8 cellular contexts compared by ENCODE assay signal in genomic region chr3:105369501-105370371, GRCh38.
DNase-seq lines count a peak whose midpoint lies in the region; ATAC-seq, FAIRE-seq and TF ChIP-seq lines count a peak whose summit lies in the region.

No MANE protein-coding gene starts in this region.

- H3K27ac ChIP-seq in cingulate gyrus (ENCODE audit: low read depth, low read length) (peak overlapping the region; percentile 95), layer of hippocampus (ENCODE audit: low read depth, low read length) (peak overlapping the region; percentile 94)

- no peaks in the 10 kb centered on the region for H3K27me3 ChIP-seq in layer of hippocampus (ENCODE audit: control insufficient read depth, insufficient read depth, low read length)

- ATAC-seq in HG02973 (IDR thresholded peaks at IDR 0.05; ENCODE audit: unreplicated experiment) = peak; percentile 6

- no peak for DNase-seq in GM13977 (ENCODE audit: low spot score)
- DNase-seq in NCI-H2029 (lab: John Stamatoyannopoulos, UW) = peak; percentile 62
- peak; percentile 31 for DNase-seq in UCSD-AML1 (lab: John Stamatoyannopoulos, UW; ENCODE audit: unreplicated experiment)
- DNase-seq in stimulated activated CD4-positive, alpha-beta T cell treated with anti-CD3 and anti-CD28 coated beads, Interleukin-4, amount 100 ng/mL, for 1 hour = peak; percentile 12

- FAIRE-seq in A204.1 (lab: Jason Lieb, UNC) = peak; percentile 77

- peak; percentile 70 for TF ChIP-seq CTCF in GM13977 (IDR thresholded peaks at IDR 0.05; ENCODE audit: extremely low read depth, insufficient read depth, missing control alignments)

- in situ Hi-C loops in GM13977 (cut with MboI; ENCODE audit: low pct_unique_long_range_greater_than_20kb, low sequenced_read_pairs, unreplicated experiment) = loop anchor here (5.0 kb wide), 1 partner anchor 1097 kb away; no protein-coding TSS in a partner anchor
